Comparison of ENCODE assay signal across 16 cellular contexts in genomic region chr3:67723863-67724262, GRCh38.
"Had no signal": no experiment of that assay in that cellular context is flagged by ENCODE, and none has a peak within 500 bp of the region (broad histone marks: within the 10 kb centered on the region; RNA-seq: fewer than 3 reads in every experiment).

No MANE protein-coding gene starts in this region.

- H3K4me3 Mint-ChIP-seq: memory B cell, mesothelial cell of epicardium, nephron had no signal

- H3K4me1 Mint-ChIP-seq: memory B cell, mesothelial cell of epicardium, nephron had no signal

- H3K27me3 Mint-ChIP-seq: memory B cell had no signal

- H3K27ac Mint-ChIP-seq: memory B cell, mesothelial cell of epicardium, nephron had no signal

- H3K36me3 ChIP-seq: heart left ventricle, left lung, lower lobe of right lung, neutrophil had no signal

- DNase-seq: effector CD8-positive, alpha-beta T cell; foreskin melanocyte; heart left ventricle; hippocampal formation; islet precursor cell; left lung; lower lobe of right lung; stimulated activated naive CD4-positive, alpha-beta T cell; trophoblast cell had no signal

- H3K4me3 ChIP-seq: coronary artery, heart left ventricle, left lung, lower lobe of right lung, skin epidermis had no signal

- H3K4me1 ChIP-seq: heart left ventricle, left lung, lower lobe of right lung had no signal

- H3K27me3 ChIP-seq: heart left ventricle, left lung, neutrophil had no signal

- H3K9me3 ChIP-seq: neutrophil had no signal

- H3K27ac ChIP-seq: coronary artery, heart left ventricle, left lung, lower lobe of right lung, neutrophil, skin epidermis had no signal

- ATAC-seq: heart left ventricle, left lung, lower lobe of right lung, sciatic nerve had no signal
